Comparison of ENCODE assay signal across 16 cellular contexts in genomic region chr5:116153687-116154174, GRCh38.
"Had no signal": no experiment of that assay in that cellular context is flagged by ENCODE, and none has a peak within 500 bp of the region (broad histone marks: within the 10 kb centered on the region; RNA-seq: fewer than 3 reads in every experiment).

No MANE protein-coding gene starts in this region.

- H3K27ac Mint-ChIP-seq: dendritic cell treated with granulocyte-macrophage colony-stimulating factor and Interleukin-4, amounts not matched to agents 40 ng/mL and 50 ng/mL, for 4 days; type B pancreatic cell had no signal

- H3K27me3 ChIP-seq: esophagus squamous epithelium, gastroesophageal sphincter, suprapubic skin, thyroid gland had no signal

- ATAC-seq: effector memory CD8-positive, alpha-beta T cell; gastroesophageal sphincter; naive thymus-derived CD4-positive, alpha-beta T cell had no signal

- H3K36me3 ChIP-seq: esophagus squamous epithelium, gastroesophageal sphincter, suprapubic skin, thyroid gland had no signal

- H3K4me3 Mint-ChIP-seq: dendritic cell treated with granulocyte-macrophage colony-stimulating factor and Interleukin-4, amounts not matched to agents 40 ng/mL and 50 ng/mL, for 4 days; effector memory CD8-positive, alpha-beta T cell; naive thymus-derived CD4-positive, alpha-beta T cell; type B pancreatic cell had no signal

- H3K27me3 Mint-ChIP-seq: dendritic cell treated with granulocyte-macrophage colony-stimulating factor and Interleukin-4, amounts not matched to agents 40 ng/mL and 50 ng/mL, for 4 days; effector memory CD8-positive, alpha-beta T cell; naive thymus-derived CD4-positive, alpha-beta T cell; type B pancreatic cell had no signal

- DNase-seq: cerebellar nuclear complex; effector memory CD8-positive, alpha-beta T cell; esophagus squamous epithelium; foreskin fibroblast; glutamatergic neuron; mammary epithelial cell; naive thymus-derived CD4-positive, alpha-beta T cell; posterior cingulate gyrus; small intestine; stimulated activated CD4-positive, alpha-beta T cell treated with anti-CD3 and anti-CD28 coated beads, Interleukin-2, amount 100 ng/mL, for 48 hours; stimulated activated naive CD4-positive, alpha-beta T cell treated with Interleukin-2 at 50 U/mL for 16 hours; thyroid gland had no signal

- H3K9me3 ChIP-seq: esophagus squamous epithelium, gastroesophageal sphincter, suprapubic skin, thyroid gland had no signal

- H3K9me3 Mint-ChIP-seq: dendritic cell treated with granulocyte-macrophage colony-stimulating factor and Interleukin-4, amounts not matched to agents 40 ng/mL and 50 ng/mL, for 4 days; effector memory CD8-positive, alpha-beta T cell had no signal

- H3K4me3 ChIP-seq: esophagus squamous epithelium, gastroesophageal sphincter, suprapubic skin, thyroid gland had no signal

- H3K27ac ChIP-seq: esophagus squamous epithelium, gastroesophageal sphincter, suprapubic skin, thyroid gland had no signal

- H3K4me1 ChIP-seq: esophagus squamous epithelium, gastroesophageal sphincter, suprapubic skin had no signal
